ENCODE assay signal across 9 cellular contexts in the genomic region with DNA sequence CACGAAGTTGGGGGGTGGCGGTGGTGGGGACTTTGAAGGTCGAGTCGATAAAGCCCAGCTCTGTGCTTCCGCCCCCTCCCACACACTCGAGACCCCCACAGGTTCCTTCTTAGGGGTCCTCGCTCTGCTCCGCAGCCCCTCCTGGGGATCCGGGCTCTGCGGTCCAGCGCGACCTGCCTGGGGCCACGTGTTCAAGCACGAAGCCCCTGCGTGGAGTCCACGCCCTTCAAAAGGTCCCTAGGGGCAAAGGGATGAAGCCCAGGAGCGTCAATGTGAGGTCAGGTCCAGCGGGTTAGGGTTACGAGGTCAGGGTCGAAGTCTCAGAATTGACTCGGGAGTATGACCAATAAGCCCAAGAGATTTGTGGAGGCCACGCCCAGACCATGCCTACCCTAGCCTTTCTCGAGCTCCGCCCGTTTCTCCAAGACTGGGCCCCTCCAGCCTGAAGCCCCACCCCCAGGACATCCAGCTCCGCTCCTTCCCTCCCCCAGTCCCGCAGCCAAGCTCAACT. TPM values are rescaled to one million over a fixed set of nuclear protein-coding genes. Genes with fewer than 3 reads are reported as not detected.
A peak's percentile ranks its signal among the peaks of the same experiment; 100 is the strongest.
DNase-seq lines count a peak whose midpoint lies in the region; ATAC-seq lines count a peak whose summit lies in the region.
"Had no signal": no experiment of that assay in that cellular context is flagged by ENCODE, and none has a peak within 500 bp of the region (broad histone marks: within the 10 kb centered on the region; RNA-seq: fewer than 3 reads in every experiment).

No MANE protein-coding gene starts in this region.

- peaks cover 4 to 9% (median 5%) of the 10 kb centered on the region in 3 donors for H3K4me1 Mint-ChIP-seq in IgD-negative memory B cell
- peaks cover 2% of the 10 kb centered on the region for H3K4me1 Mint-ChIP-seq in activated T-helper 17 cell treated with anti-CD3 and anti-CD28 coated beads, Interleukin-2, amount 50 U/mL, for 72 hours

- peak overlapping the region; percentile 79 to 93 (median 88) for H3K4me3 Mint-ChIP-seq in IgD-negative memory B cell
- peak overlapping the region; percentile 73 for H3K4me3 Mint-ChIP-seq in activated T-helper 17 cell treated with anti-CD3 and anti-CD28 coated beads, Interleukin-2, amount 50 U/mL, for 72 hours

- no peaks in the 10 kb centered on the region for H3K9me3 Mint-ChIP-seq in IgD-negative memory B cell
- H3K9me3 Mint-ChIP-seq in activated T-helper 17 cell treated with anti-CD3 and anti-CD28 coated beads, Interleukin-2, amount 50 U/mL, for 72 hours = no peaks in the 10 kb centered on the region

- DNase-seq in DMS53 treated with DMSO at 0.1 percent for 48 hours (lab: John Stamatoyannopoulos, UW; ENCODE audit: unreplicated experiment) (peak; percentile 60), glomerular visceral epithelial cell (ENCODE audit: extremely low spot score) (peak; percentile 45), posterior vena cava (ENCODE audit: low spot score) (peak; percentile 90), SHP77 (lab: John Stamatoyannopoulos, UW) (no peak), NCI-H187 (lab: John Stamatoyannopoulos, UW) (no peak)

- H3K27me3 Mint-ChIP-seq in IgD-negative memory B cell = peaks cover 43% of the 10 kb centered on the region
- H3K27me3 Mint-ChIP-seq in activated T-helper 17 cell treated with anti-CD3 and anti-CD28 coated beads, Interleukin-2, amount 50 U/mL, for 72 hours = peaks cover 29% of the 10 kb centered on the region

- intact Hi-C loops in posterior vena cava (cut with DNase I) = no loop called here

- ATAC-seq in activated T-helper 17 cell treated with anti-CD3 and anti-CD28 coated beads, Interleukin-2, amount 50 U/mL, for 72 hours (replicated peaks) = peak; percentile 38
- no peak for ATAC-seq in GM18870 (IDR thresholded peaks at IDR 0.05; ENCODE audit: unreplicated experiment)

- peaks cover 8% of the 10 kb centered on the region for H3K36me3 Mint-ChIP-seq in IgD-negative memory B cell
- no peaks in the 10 kb centered on the region for H3K36me3 Mint-ChIP-seq in activated T-helper 17 cell treated with anti-CD3 and anti-CD28 coated beads, Interleukin-2, amount 50 U/mL, for 72 hours (ENCODE audit: low read depth)

- peak overlapping the region in 1 of 3 donors; percentile 32 for H3K27ac Mint-ChIP-seq in IgD-negative memory B cell
- H3K27ac Mint-ChIP-seq in activated T-helper 17 cell treated with anti-CD3 and anti-CD28 coated beads, Interleukin-2, amount 50 U/mL, for 72 hours = no peak overlapping the region

RNA-seq across cellular contexts. Expression of a gene that starts 0.8 kb away (rescaled TPM):
- polyA plus RNA-seq in IgD-negative memory B cell = not detected
- under 1 TPM in 1 of 2 donors, not detected in 1; 0.11 TPM for total RNA-seq in activated T-helper 17 cell treated with anti-CD3 and anti-CD28 coated beads, Interleukin-2, amount 50 U/mL, for 72 hours
- total RNA-seq in posterior vena cava = 1 to 10 TPM; 1.1 to 4.4 TPM
- total RNA-seq: T-helper 2 cell treated with Interferon-gamma antibody and Interleukin-4, amounts not matched to agents 100 ng/mL and 5 ng/mL, for 36 hours had no signal

RNA-seq across cellular contexts. Expression of a gene that starts 12.8 kb away (rescaled TPM):
- polyA plus RNA-seq in IgD-negative memory B cell = 12.8 TPM
- total RNA-seq in activated T-helper 17 cell treated with anti-CD3 and anti-CD28 coated beads, Interleukin-2, amount 50 U/mL, for 72 hours = 10 to 100 TPM in 1 of 2 donors, 1 to 10 TPM in 1; 9.1 to 12.7 TPM
- 10 to 100 TPM; 30.1 to 53.4 TPM for total RNA-seq in posterior vena cava

RNA-seq across cellular contexts. Expression of a gene that starts 27.2 kb away (rescaled TPM):
- not detected for polyA plus RNA-seq in IgD-negative memory B cell
- total RNA-seq in activated T-helper 17 cell treated with anti-CD3 and anti-CD28 coated beads, Interleukin-2, amount 50 U/mL, for 72 hours = not detected
- not detected for total RNA-seq in posterior vena cava
- total RNA-seq: T-helper 2 cell treated with Interferon-gamma antibody and Interleukin-4, amounts not matched to agents 100 ng/mL and 5 ng/mL, for 36 hours had no signal

RNA-seq across cellular contexts. Expression of a gene that starts 51.5 kb away (rescaled TPM):
- polyA plus RNA-seq in IgD-negative memory B cell = 1.3 TPM
- 1 to 10 TPM; 2.1 to 3.2 TPM for total RNA-seq in activated T-helper 17 cell treated with anti-CD3 and anti-CD28 coated beads, Interleukin-2, amount 50 U/mL, for 72 hours
- under 1 TPM; 0.29 to 0.69 TPM for total RNA-seq in posterior vena cava

Comparison
In these comparisons a context has a peak if more than half of its experiments do, and no peak if none do; other contexts are left out.
1. DNase-seq: peak in DMS53 treated with DMSO at 0.1 percent for 48 hours (single experiment), glomerular visceral epithelial cell (single experiment) and posterior vena cava (single experiment); none in SHP77 (0 of 2) and NCI-H187 (0 of 2).